Comparison of ENCODE assay signal across 23 cellular contexts in genomic region chr1:6059866-6060265, GRCh38. TPM values are rescaled to one million over a fixed set of nuclear protein-coding genes. Genes with fewer than 3 reads are reported as not detected.
A peak's percentile ranks its signal among the peaks of the same experiment; 100 is the strongest.
DNase-seq lines count a peak whose midpoint lies in the region; ATAC-seq and TF ChIP-seq lines count a peak whose summit lies in the region.
"Had no signal": no experiment of that assay in that cellular context is flagged by ENCODE, and none has a peak within 500 bp of the region (broad histone marks: within the 10 kb centered on the region; RNA-seq: fewer than 3 reads in every experiment).

No MANE protein-coding gene starts in this region.

- no peaks in the 10 kb centered on the region for H3K36me3 ChIP-seq in adrenal gland (replicated peaks in 1 of 2)
- H3K36me3 ChIP-seq: gastroesophageal sphincter, sigmoid colon had no signal

- 38 to 64% (median 54%) methylated on average over 7 to 9 of the region's 9 CpGs for WGBS in adrenal gland, 4 donors

- TF ChIP-seq CTCF in adrenal gland (IDR thresholded peaks at IDR 0.05): no peak

- no peaks in the 10 kb centered on the region for H3K27me3 ChIP-seq in adrenal gland
- H3K27me3 ChIP-seq: gastroesophageal sphincter had no signal

- peak; percentile 79 for DNase-seq in DMS 273 (lab: John Stamatoyannopoulos, UW; ENCODE audit: unreplicated experiment)
- DNase-seq in HK-2 (ENCODE audit: unreplicated experiment): peak; percentile 14
- peak in 6 of 7 donors; percentile 27 to 67 (median 39) for DNase-seq in adrenal gland
- DNase-seq in kidney tubule cell (ENCODE audit: low spot score): peak; percentile 25
- no peak for DNase-seq in NCI-H2081 (lab: John Stamatoyannopoulos, UW)
- no peak for DNase-seq in activated gamma-delta T cell treated with Interleukin-2 at 50 U/mL for 16 hours
- DNase-seq: activated CD8-positive, alpha-beta T cell treated with anti-CD3 and anti-CD28 coated beads for 36 hours; activated naive CD4-positive, alpha-beta T cell; amygdala; C1 segment of cervical spinal cord; caudate nucleus; GDM1; kidney; NCI-H1105; NCI-H524 treated with DMSO at 0.1 percent for 48 hours; sigmoid colon; T1000 had no signal

- TF ChIP-seq POLR2A in adrenal gland (IDR thresholded peaks at IDR 0.05): no peak

- H3K9me3 ChIP-seq in adrenal gland (replicated peaks in 1 of 3): no peaks in the 10 kb centered on the region
- H3K9me3 ChIP-seq: gastroesophageal sphincter, sigmoid colon had no signal

- H3K27ac ChIP-seq in adrenal gland: no peak overlapping the region
- H3K27ac ChIP-seq: gastroesophageal sphincter, sigmoid colon had no signal

- ATAC-seq in HG02973 (IDR thresholded peaks at IDR 0.05; ENCODE audit: unreplicated experiment): no peak
- no peak for ATAC-seq in HG03521 (IDR thresholded peaks at IDR 0.05; ENCODE audit: unreplicated experiment)
- ATAC-seq: activated CD4-positive, CD25-positive, alpha-beta regulatory T cell treated with anti-CD3 and anti-CD28 coated beads, Interleukin-2, amount 50 U/mL, for 24 hours; activated CD8-positive, alpha-beta T cell treated with anti-CD3 and anti-CD28 coated beads for 36 hours; gastroesophageal sphincter; HepG2 had no signal

- H3K4me1 ChIP-seq in adrenal gland (replicated peaks in 1 of 2): peaks cover 0 to 21% of the 10 kb centered on the region in 2 donors

- H3K4me3 ChIP-seq in adrenal gland: no peak overlapping the region
- H3K4me3 ChIP-seq: gastroesophageal sphincter, lung, sigmoid colon had no signal

- intact Hi-C loops in adrenal gland (cut with DNase I): loop anchor here (5.0 to 10.0 kb wide), 3 partner anchors 115 to 285 kb away; partner anchors contain the start of gene HES3 (in 1 of the 2)

RNA-seq across cellular contexts. Expression of gene KCNAB2, which starts 14.2 kb away (rescaled TPM):
- 10 to 100 TPM; 13.6 to 25.7 (median 17.9) TPM for total RNA-seq in adrenal gland
- 10 to 100 TPM in 1 of 3 donors, 1 to 10 TPM in 2; 5.6 to 48.0 (median 8.6) TPM for polyA plus RNA-seq in adrenal gland

Comparison
In these comparisons a context has a peak if more than half of its experiments do, and no peak if none do; other contexts are left out.
1. DNase-seq: peak in DMS 273 (single experiment), HK-2 (single experiment), adrenal gland (6 of 7) and kidney tubule cell (single experiment); none in NCI-H2081 (0 of 2) and activated gamma-delta T cell treated with Interleukin-2 at 50 U/mL for 16 hours (single experiment).